In genomic region chr10:68073631-68074403, GRCh38 we compare ENCODE assay signal across 8 cellular contexts. TPM values are rescaled to one million over a fixed set of nuclear protein-coding genes. Genes with fewer than 3 reads are reported as not detected.
DNase-seq lines count a peak whose midpoint lies in the region; ATAC-seq and TF ChIP-seq lines count a peak whose summit lies in the region.

No MANE protein-coding gene starts in this region.

- H3K4me1 Mint-ChIP-seq in activated naive CD8-positive, alpha-beta T cell treated with anti-CD3 and anti-CD28 coated beads, Interleukin-2, amount 50 U/mL, for 24 hours: peaks cover 49% of the 10 kb centered on the region
- H3K4me1 Mint-ChIP-seq in immature natural killer cell: peaks cover 43 to 54% of the 10 kb centered on the region in 2 donors

- peak overlapping the region; percentile 91 for H3K27ac Mint-ChIP-seq in activated naive CD8-positive, alpha-beta T cell treated with anti-CD3 and anti-CD28 coated beads, Interleukin-2, amount 50 U/mL, for 24 hours
- peak overlapping the region; percentile 89 to 95 (median 94) for H3K27ac Mint-ChIP-seq in immature natural killer cell

- peak overlapping the region; percentile 96 for H3K4me3 Mint-ChIP-seq in activated naive CD8-positive, alpha-beta T cell treated with anti-CD3 and anti-CD28 coated beads, Interleukin-2, amount 50 U/mL, for 24 hours
- peak overlapping the region; percentile 94 to 98 (median 96) for H3K4me3 Mint-ChIP-seq in immature natural killer cell

- peaks cover 2% of the 10 kb centered on the region for H3K27me3 Mint-ChIP-seq in activated naive CD8-positive, alpha-beta T cell treated with anti-CD3 and anti-CD28 coated beads, Interleukin-2, amount 50 U/mL, for 24 hours
- peaks cover 6 to 14% (median 12%) of the 10 kb centered on the region in 3 donors for H3K27me3 Mint-ChIP-seq in immature natural killer cell (ENCODE audit: low read depth in 3 of 3)

- no peaks in the 10 kb centered on the region for H3K9me3 Mint-ChIP-seq in activated naive CD8-positive, alpha-beta T cell treated with anti-CD3 and anti-CD28 coated beads, Interleukin-2, amount 50 U/mL, for 24 hours
- no peaks in the 10 kb centered on the region for H3K9me3 Mint-ChIP-seq in immature natural killer cell

- peaks cover 24% of the 10 kb centered on the region for H3K36me3 Mint-ChIP-seq in activated naive CD8-positive, alpha-beta T cell treated with anti-CD3 and anti-CD28 coated beads, Interleukin-2, amount 50 U/mL, for 24 hours (ENCODE audit: low read depth)
- peaks cover 0 to 5% (median 0%) of the 10 kb centered on the region in 3 donors for H3K36me3 Mint-ChIP-seq in immature natural killer cell

- no peak for ATAC-seq in activated naive CD8-positive, alpha-beta T cell treated with anti-CD3 and anti-CD28 coated beads, Interleukin-2, amount 50 U/mL, for 24 hours
- ATAC-seq in HG02970 (IDR thresholded peaks at IDR 0.05; ENCODE audit: low FRiP score, unreplicated experiment) (no peak), GM19328 (IDR thresholded peaks at IDR 0.05; ENCODE audit: unreplicated experiment) (no peak)

- no peak for TF ChIP-seq CTCF in AG04450 (IDR thresholded peaks at IDR 0.05; ENCODE audit: low read depth, low read length)

- peaks cover 4% of the 10 kb centered on the region for H3K4me1 ChIP-seq in stomach smooth muscle (ENCODE audit: control insufficient read depth, insufficient read depth, low read length)

- H3K9me3 ChIP-seq in AG04450 (ENCODE audit: control insufficient read depth, insufficient read depth, low read length) (peaks cover 4% of the 10 kb centered on the region; the same call in 1 of the 2 replicates), stomach smooth muscle (ENCODE audit: control insufficient read depth in 2 of 2, low read length in 2 of 2) (no peaks in the 10 kb centered on the region)

- peak overlapping the region; percentile 95 to 97 for H3K9ac ChIP-seq in stomach smooth muscle (ENCODE audit: low read length in 2 of 2)

- CTCF ChIA-PET in AG04450 (lab: Charles Lee): interaction anchor here (0.5 kb wide), 1 partner anchor 15 kb away, joined by 5 read pairs; no protein-coding TSS in a partner anchor

- DNase-seq in AG04450 (ENCODE audit: low read depth, low spot score) (no peak), HCEC 1CT (peak; percentile 39), immature natural killer cell (peak in 2 of 3 donors; percentile 1 to 9), HPDE6-E6E7 (ENCODE audit: extremely low spot score) (no peak)
- DNase-seq in activated naive CD8-positive, alpha-beta T cell treated with anti-CD3 and anti-CD28 coated beads, Interleukin-2, amount 50 U/mL, for 24 hours: no peak

- peak overlapping the region; percentile 96 for H3K4me3 ChIP-seq in AG04450 (ENCODE audit: low read depth, low read length)
- H3K4me3 ChIP-seq in stomach smooth muscle (ENCODE audit: low read length in 2 of 2): peak overlapping the region; percentile 68 to 93

- POLR2A ChIA-PET in AG04450 (lab: Yijun Ruan, JAX): interaction anchor here (0.6 to 1.1 kb wide), 4 partner anchors 21 to 258 kb away, joined by 4 to 6 read pairs (median 6); partner anchors contain the start of gene HNRNPH3

- H3K27me3 ChIP-seq in AG04450 (ENCODE audit: control insufficient read depth, insufficient read depth, low read length) (no peaks in the 10 kb centered on the region), stomach smooth muscle (ENCODE audit: control insufficient read depth in 1 of 2, insufficient read depth in 2 of 2, low read length in 2 of 2) (no peaks in the 10 kb centered on the region)

- H3K36me3 ChIP-seq in stomach smooth muscle (ENCODE audit: control insufficient read depth in 2 of 2, insufficient read depth in 2 of 2, low read length in 2 of 2): peaks cover 0 to 3% of the 10 kb centered on the region in 2 donors

- H3K27ac ChIP-seq in AG04450 (ENCODE audit: low read depth, low read length) (peak overlapping the region; percentile 97), stomach smooth muscle (ENCODE audit: low read length) (peak overlapping the region; percentile 94)

RNA-seq across cellular contexts. Expression of gene HERC4, which starts 1.3 kb away (rescaled TPM):
- polyA plus RNA-seq in AG04450 (2011; rRNA removed) (40.1 and 59.1 TPM in 2 replicates), immature natural killer cell (10 to 100 TPM in 2 of 3 donors, 1 to 10 TPM in 1; 9.6 to 20.7 (median 12.7) TPM)
- polyA minus RNA-seq in AG04450 (2011; rRNA and poly(A)+ RNA removed): 36.0 and 59.3 TPM in 2 replicates

RNA-seq across cellular contexts. Expression of gene MYPN, which starts 35.5 kb away (rescaled TPM):
- 2.6 and 2.9 TPM in 2 replicates for polyA plus RNA-seq in AG04450 (2011; rRNA removed)
- 4.5 and 4.8 TPM in 2 replicates for polyA minus RNA-seq in AG04450 (2011; rRNA and poly(A)+ RNA removed)
- not detected for polyA plus RNA-seq in immature natural killer cell

Comparison
In these comparisons a context has a peak if more than half of its experiments do, and no peak if none do; other contexts are left out.
1. DNase-seq: peak in HCEC 1CT (single experiment) and immature natural killer cell (2 of 3); none in AG04450 (single experiment), activated naive CD8-positive, alpha-beta T cell treated with anti-CD3 and anti-CD28 coated beads, Interleukin-2, amount 50 U/mL, for 24 hours (single experiment) and HPDE6-E6E7 (single experiment).